In genomic region chr12:47739959-47740358, GRCh38 we compare ENCODE assay signal across 1 cellular context.
TF ChIP-seq lines count a peak whose summit lies in the region.

No MANE protein-coding gene starts in this region.

TF ChIP-seq in K562, 482 proteins besides CTCF, POLR2A, EP300 and RAD21 (continues in another document):
- TF ChIP-seq PHB (CRISPR knock-in tag; IDR thresholded peaks at IDR 0.05): no peak
- TF ChIP-seq MEF2A (IDR thresholded peaks at IDR 0.05; ENCODE audit: control insufficient read depth, low read depth, low read length): no peak
- no peak for TF ChIP-seq TCF7L2 (IDR thresholded peaks at IDR 0.05; ENCODE audit: low read depth, low read length)
- TF ChIP-seq SNAPC5 (CRISPR knock-in tag; IDR thresholded peaks at IDR 0.05): no peak
- no peak for TF ChIP-seq PRMT5 (CRISPR knock-in tag; IDR thresholded peaks at IDR 0.05)
- TF ChIP-seq ARHGAP35 (IDR thresholded peaks at IDR 0.05; ENCODE audit: partially characterized antibody): no peak
- no peak for TF ChIP-seq COPS2 (conservative IDR thresholded peaks at IDR 0.05)
- no peak for TF ChIP-seq SOX6 (IDR thresholded peaks at IDR 0.05)
- TF ChIP-seq KAT2B (IDR thresholded peaks at IDR 0.05; ENCODE audit: low read depth, low read length): no peak
- TF ChIP-seq HDAC1 (IDR thresholded peaks at IDR 0.05): no peak
- TF ChIP-seq ZBTB7A (IDR thresholded peaks at IDR 0.05; ENCODE audit: borderline replicate concordance, control insufficient read depth, low read depth, low read length): peak; percentile 13; the same call in 1 of the 2 replicates
- no peak for TF ChIP-seq ZNF395 (CRISPR knock-in tag; IDR thresholded peaks at IDR 0.05)
- TF ChIP-seq MAZ (CRISPR knock-in tag; conservative IDR thresholded peaks at IDR 0.05 in 1 of 2, IDR thresholded peaks at IDR 0.05 in 1 of 2): 0 out of 4 replicates have a peak, but pooled peaks of 1 of the 2 experiments have one; percentile 15
- no peak for TF ChIP-seq GTF2B (IDR thresholded peaks at IDR 0.05; ENCODE audit: extremely low read depth, insufficient read length)
- TF ChIP-seq ZNF133 (CRISPR knock-in tag; IDR thresholded peaks at IDR 0.05): no peak
- TF ChIP-seq ZNF707 (CRISPR knock-in tag; conservative IDR thresholded peaks at IDR 0.05): no peak
- TF ChIP-seq ETV5 (CRISPR knock-in tag; IDR thresholded peaks at IDR 0.05; ENCODE audit: low read depth): peak; percentile 23; the same call in 1 of the 2 replicates
- TF ChIP-seq E2F5 (CRISPR knock-in tag; IDR thresholded peaks at IDR 0.05): no peak
- no peak for TF ChIP-seq DIDO1 (tag; IDR thresholded peaks at IDR 0.05; ENCODE audit: low read depth)
- TF ChIP-seq ZBTB26 (CRISPR knock-in tag; IDR thresholded peaks at IDR 0.05): no peak
- no peak for TF ChIP-seq ZNF584 (CRISPR knock-in tag; IDR thresholded peaks at IDR 0.05; ENCODE audit: low read depth)
- TF ChIP-seq ELF4 (CRISPR knock-in tag; IDR thresholded peaks at IDR 0.05): no peak
- 0 out of 2 replicates have a peak, but pooled peaks have one; percentile 12 for TF ChIP-seq CTBP1 (IDR thresholded peaks at IDR 0.05; ENCODE audit: borderline replicate concordance)
- TF ChIP-seq ZMIZ1 (IDR thresholded peaks at IDR 0.05; ENCODE audit: low read depth in 2 of 2, low read length in 2 of 2): no peak
- TF ChIP-seq MBD1 (CRISPR knock-in tag; IDR thresholded peaks at IDR 0.05): no peak
- TF ChIP-seq SMARCB1 (IDR thresholded peaks at IDR 0.05; ENCODE audit: insufficient read length, low read depth): no peak
- TF ChIP-seq ZNF140 (CRISPR knock-in tag; IDR thresholded peaks at IDR 0.05): no peak
- TF ChIP-seq XRCC3 (IDR thresholded peaks at IDR 0.05): no peak
- 0 out of 2 replicates have a peak, but pooled peaks have one; percentile 47 for TF ChIP-seq HDGF (IDR thresholded peaks at IDR 0.05)
- TF ChIP-seq NBN (IDR thresholded peaks at IDR 0.05; ENCODE audit: low read depth): no peak
- TF ChIP-seq ZNF263 (CRISPR knock-in tag; IDR thresholded peaks at IDR 0.05; ENCODE audit: borderline replicate concordance): peak; percentile 94
- peak; percentile 50; the same call in 1 of the 2 replicates for TF ChIP-seq POLR2G (IDR thresholded peaks at IDR 0.05; ENCODE audit: low read depth, low read length)
- TF ChIP-seq SAFB2 (IDR thresholded peaks at IDR 0.05; ENCODE audit: borderline replicate concordance, low read depth, low read length, severe bottlenecking): no peak
- TF ChIP-seq ETV1 (tag; conservative IDR thresholded peaks at IDR 0.05; ENCODE audit: low read depth): peak; percentile 50; the same call in 1 of the 2 replicates
- TF ChIP-seq SFPQ (IDR thresholded peaks at IDR 0.05; ENCODE audit: low read depth, low read length): no peak
- TF ChIP-seq TFAP4 (CRISPR knock-in tag; IDR thresholded peaks at IDR 0.05; ENCODE audit: borderline replicate concordance): peak; percentile 67; the same call in 1 of the 2 replicates
- no peak for TF ChIP-seq ARID4B (CRISPR knock-in tag; IDR thresholded peaks at IDR 0.05)
- TF ChIP-seq ZNF507 (tag; conservative IDR thresholded peaks at IDR 0.05): no peak
- no peak for TF ChIP-seq ZNF224 (CRISPR knock-in tag; IDR thresholded peaks at IDR 0.05)
- TF ChIP-seq SAP30 (IDR thresholded peaks at IDR 0.05; ENCODE audit: borderline replicate concordance, insufficient read depth, low read depth, low read length, poor library complexity, severe bottlenecking): no peak
- TF ChIP-seq SPI1 (IDR thresholded peaks at IDR 0.05; ENCODE audit: borderline replicate concordance, low read depth, low read length): no peak
- peak; percentile 36; the same call in 1 of the 2 replicates for TF ChIP-seq ZFX (CRISPR knock-in tag; IDR thresholded peaks at IDR 0.05)
- TF ChIP-seq PTBP1 (IDR thresholded peaks at IDR 0.05; ENCODE audit: low read depth, low read length): no peak
- no peak for TF ChIP-seq ZNF184 (CRISPR knock-in tag; IDR thresholded peaks at IDR 0.05)
- TF ChIP-seq ZNF449 (CRISPR knock-in tag; IDR thresholded peaks at IDR 0.05): no peak
- no peak for TF ChIP-seq TCF15 (CRISPR knock-in tag; IDR thresholded peaks at IDR 0.05)
